In genomic region chr4:99351487-99351886, GRCh38 we compare ENCODE assay signal across 18 cellular contexts. TPM values are rescaled to one million over a fixed set of nuclear protein-coding genes. Genes with fewer than 3 reads are reported as not detected.
A peak's percentile ranks its signal among the peaks of the same experiment; 100 is the strongest.
DNase-seq lines count a peak whose midpoint lies in the region; ATAC-seq, FAIRE-seq and TF ChIP-seq lines count a peak whose summit lies in the region.
"Had no signal": no experiment of that assay in that cellular context is flagged by ENCODE, and none has a peak within 500 bp of the region (broad histone marks: within the 10 kb centered on the region; RNA-seq: fewer than 3 reads in every experiment).

No MANE protein-coding gene starts in this region.

- H3K27ac ChIP-seq in liver (ENCODE audit: low read depth in 1 of 2, low read length in 2 of 2) (peak overlapping the region; percentile 70 to 80), HepG2 (ENCODE audit: extremely low read length, insufficient read depth, low read length) (no peak overlapping the region), right lobe of liver (peak overlapping the region in 2 of 3 donors; percentile 73 to 74), muscle layer of duodenum (ENCODE audit: low read length) (peak overlapping the region; percentile 49), transverse colon (peak overlapping the region in 3 of 4 donors; percentile 39 to 72 (median 66))
- H3K27ac ChIP-seq: BLaER1, GM23248 had no signal

- TF ChIP-seq CTCF in liver (IDR thresholded peaks at IDR 0.05; ENCODE audit: low read depth, low read length, missing input control) (no peak), HepG2 (CRISPR knock-in tag; IDR thresholded peaks at IDR 0.05) (no peak), right lobe of liver (IDR thresholded peaks at IDR 0.05) (no peak), transverse colon (IDR thresholded peaks at IDR 0.05) (no peak)

- TF ChIP-seq RAD21 in liver (IDR thresholded peaks at IDR 0.05) (no peak), HepG2 (CRISPR knock-in tag; IDR thresholded peaks at IDR 0.05) (no peak)

- no peaks in the 10 kb centered on the region for H3K79me2 ChIP-seq in HepG2 (ENCODE audit: insufficient read depth, low read length)

- H3K9me3 ChIP-seq in liver (ENCODE audit: control insufficient read depth in 4 of 4, low read length in 3 of 4): no peaks in the 10 kb centered on the region
- H3K9me3 ChIP-seq in HepG2 (ENCODE audit: low read length): no peaks in the 10 kb centered on the region
- H3K9me3 ChIP-seq in right lobe of liver: no peaks in the 10 kb centered on the region
- no peaks in the 10 kb centered on the region for H3K9me3 ChIP-seq in muscle layer of duodenum (ENCODE audit: control insufficient read depth in 1 of 2, low read length in 2 of 2)
- H3K9me3 ChIP-seq in transverse colon: no peaks in the 10 kb centered on the region
- H3K9me3 ChIP-seq: BLaER1, Caco-2 had no signal

- H3K4me3 ChIP-seq in liver (ENCODE audit: low read depth in 1 of 3, low read length in 3 of 3) (peak overlapping the region; percentile 41 to 77 (median 71)), HepG2 (replicated peaks in 1 of 3; ENCODE audit: insufficient read depth in 1 of 3, low read depth in 2 of 3, low read length in 3 of 3) (no peak overlapping the region), right lobe of liver (peak overlapping the region; percentile 10 to 59 (median 45)), muscle layer of duodenum (ENCODE audit: low read depth in 1 of 2, low read length in 2 of 2) (peak overlapping the region in 1 of 2 donors; percentile 52), transverse colon (peak overlapping the region in 3 of 4 donors; percentile 26 to 42 (median 27))
- H3K4me3 ChIP-seq: BLaER1, GM23248 had no signal

- in situ Hi-C loops in HepG2 (cut with HindIII; ENCODE audit: extremely low pct_ligation_motif_present, low pct_unique_long_range_greater_than_20kb): no loop called here
- in situ Hi-C loops in transverse colon (cut with MboI; ENCODE audit: low pct_ligation_motif_present in 1 of 4, low pct_unique_long_range_greater_than_20kb in 1 of 4, low sequenced_read_pairs in 3 of 4): no loop called here

- TF ChIP-seq POLR2A in HepG2 (IDR thresholded peaks at IDR 0.05; ENCODE audit: insufficient read depth in 1 of 2, low read depth in 2 of 2, low read length in 2 of 2) (no peak), right lobe of liver (IDR thresholded peaks at IDR 0.05) (no peak), transverse colon (IDR thresholded peaks at IDR 0.05) (no peak)

- DNase-seq in HepG2 (ENCODE audit: low spot score) (no peak), right lobe of liver (no peak), transverse colon (no peak), posterior cingulate gyrus (no peak)
- DNase-seq in stimulated activated CD4-positive, alpha-beta T cell treated with anti-CD3 and anti-CD28 coated beads, Interleukin-4, amount 100 ng/mL, for 1 hour: no peak
- DNase-seq in stimulated activated CD8-positive, alpha-beta memory T cell treated with anti-CD3 and anti-CD28 coated beads, Interleukin-4, amount 100 ng/mL, for 48 hours: no peak
- DNase-seq: 8988T; AML-193; Caco-2; CD8-positive, alpha-beta memory T cell; DMS 273 treated with DMSO at 0.1 percent for 48 hours; GM23248 had no signal

- intact Hi-C loops in HepG2 (cut with micrococcal nuclease; ENCODE audit: unreplicated experiment): no loop called here
- intact Hi-C loops in right lobe of liver (cut with DNase I): no loop called here
- intact Hi-C loops in transverse colon (cut with DNase I; ENCODE audit: low total_unique reads): no loop called here
- intact Hi-C loops in posterior cingulate gyrus (cut with DNase I): no loop called here

- H3K9ac ChIP-seq in liver (ENCODE audit: low read depth in 1 of 2, low read length in 2 of 2): peak overlapping the region; percentile 94 to 98
- H3K9ac ChIP-seq in HepG2 (ENCODE audit: insufficient read depth, low read depth, low read length): no peak overlapping the region
- H3K9ac ChIP-seq: BLaER1, GM23248 had no signal

- TF ChIP-seq EP300 in HepG2 (IDR thresholded peaks at IDR 0.05; ENCODE audit: low read depth in 2 of 2, low read length in 2 of 2) (no peak), HepG2 (CRISPR knock-in tag; IDR thresholded peaks at IDR 0.05; ENCODE audit: borderline replicate concordance) (no peak), transverse colon (IDR thresholded peaks at IDR 0.05; ENCODE audit: low read depth) (no peak)

- CTCF ChIA-PET in HepG2 (lab: Yijun Ruan, JAX; ENCODE audit: low intra/inter-chr PET ratio, low total read pairs): no interaction called here

- BruUV-seq in HepG2 (replicated peaks; lab: Mats Ljungman, UMichigan): no TSS peak

- H4K20me1 ChIP-seq in HepG2 (ENCODE audit: insufficient read depth, low read length): no peaks in the 10 kb centered on the region
- H4K20me1 ChIP-seq: BLaER1 had no signal

- H3K4me1 ChIP-seq in liver (ENCODE audit: control insufficient read depth in 4 of 4, insufficient read depth in 4 of 4, low read length in 3 of 4) (peaks cover 3 to 23% (median 11%) of the 10 kb centered on the region in 4 donors), HepG2 (ENCODE audit: insufficient read depth, low read length) (peaks cover 9% of the 10 kb centered on the region), right lobe of liver (peaks cover 0 to 18% (median 0%) of the 10 kb centered on the region in 4 donors), muscle layer of duodenum (ENCODE audit: control insufficient read depth in 1 of 2, insufficient read depth in 2 of 2, low read length in 2 of 2) (no peaks in the 10 kb centered on the region), transverse colon (peaks cover 5 to 18% (median 9%) of the 10 kb centered on the region in 4 donors)
- H3K4me1 ChIP-seq: BLaER1, Caco-2 had no signal

- no peak overlapping the region for H2AFZ ChIP-seq in HepG2 (ENCODE audit: low read length)
- H2AFZ ChIP-seq: GM23248 had no signal

- H3K27me3 ChIP-seq in liver (ENCODE audit: control insufficient read depth in 4 of 4, insufficient read depth in 4 of 4, low read length in 3 of 4): no peaks in the 10 kb centered on the region
- no peaks in the 10 kb centered on the region for H3K27me3 ChIP-seq in HepG2 (ENCODE audit: control insufficient read depth in 1 of 2, insufficient read depth in 2 of 2, low read length in 2 of 2)
- no peaks in the 10 kb centered on the region for H3K27me3 ChIP-seq in right lobe of liver
- H3K27me3 ChIP-seq in muscle layer of duodenum (ENCODE audit: low read depth, low read length): no peaks in the 10 kb centered on the region
- H3K27me3 ChIP-seq in transverse colon: no peaks in the 10 kb centered on the region
- H3K27me3 ChIP-seq: BLaER1 had no signal

- H3K36me3 ChIP-seq in liver (ENCODE audit: control insufficient read depth in 4 of 4, insufficient read depth in 3 of 4, low read depth in 1 of 4, low read length in 3 of 4) (peaks cover 2 to 11% (median 5%) of the 10 kb centered on the region in 4 donors), HepG2 (replicated peaks in 1 of 2; ENCODE audit: control insufficient read depth in 1 of 2, insufficient read depth in 2 of 2, low read length in 2 of 2) (no peaks in the 10 kb centered on the region), right lobe of liver (peaks cover 0 to 33% (median 3%) of the 10 kb centered on the region in 4 donors), muscle layer of duodenum (ENCODE audit: control insufficient read depth in 1 of 2, insufficient read depth in 2 of 2, low read length in 2 of 2) (peaks cover 0 to 6% of the 10 kb centered on the region in 2 donors), transverse colon (no peaks in the 10 kb centered on the region)
- H3K36me3 ChIP-seq: BLaER1 had no signal

- no peak for FAIRE-seq in HepG2 (lab: Jason Lieb, UNC)
- FAIRE-seq: H54 had no signal

- 31% methylated on average over 2 of the region's 2 CpGs for WGBS in liver
- WGBS in HepG2 (ENCODE audit: low lambda C conversion rate): 46% methylated on average over 2 of the region's 2 CpGs
- 30% methylated on average over 2 of the region's 2 CpGs for WGBS in right lobe of liver (ENCODE audit: insufficient coverage, low coverage, low lambda C conversion rate, missing lambda C conversion rate)
- WGBS in transverse colon (ENCODE audit: low coverage in 1 of 2), 2 donors: 47 to 50% methylated on average over 1 to 2 of the region's 2 CpGs

- no peak for ATAC-seq in HepG2
- peak in 3 of 4 donors; percentile 34 to 53 (median 46) for ATAC-seq in right lobe of liver
- ATAC-seq: HCT116 had no signal

- no peak overlapping the region for H3K4me2 ChIP-seq in HepG2 (ENCODE audit: low read depth, low read length)
- H3K4me2 ChIP-seq: BLaER1 had no signal

- POLR2A ChIA-PET in HepG2 (lab: Yijun Ruan, JAX): no interaction called here

RNA-seq across cellular contexts. Expression of gene ADH1C, which starts 1.1 kb away (rescaled TPM):
- total RNA-seq in liver: 10 to 100 TPM in 1 of 2 donors, under 1 TPM in 1; 0.84 to 74.3 TPM
- 100 to 1,000 TPM in 1 of 2 donors, 10 to 100 TPM in 1; 88.3 to 374 TPM for polyA plus RNA-seq in liver
- total RNA-seq in HepG2 (2016; rRNA removed; fragmentation: Illumina TruSeq; extraction: Trizol): not detected in 2 replicates
- not detected in 2 replicates for total RNA-seq in HepG2 (2016; cell fraction: cytosol; rRNA removed; fragmentation: Illumina TruSeq; extraction: Trizol; ENCODE audit: low read depth)
- not detected in 2 replicates for total RNA-seq in HepG2 (2016; cell fraction: insoluble cytoplasmic fraction; rRNA removed; fragmentation: Illumina TruSeq; extraction: Trizol)
- not detected in 2 replicates for total RNA-seq in HepG2 (2016; cell fraction: membrane; rRNA removed; fragmentation: Illumina TruSeq; extraction: Trizol)
- total RNA-seq in HepG2 (2016; cell fraction: nucleus; rRNA removed; fragmentation: Illumina TruSeq; extraction: Trizol): not detected in 2 replicates
- not detected in 2 replicates for polyA plus RNA-seq in HepG2 (2011; rRNA removed)
- not detected in 2 replicates for polyA plus RNA-seq in HepG2 (2011; cell fraction: cytosol; rRNA removed)
- polyA plus RNA-seq in HepG2 (2011; cell fraction: nucleus; rRNA removed): 0.21 TPM in 1 of 2 replicates, not detected in the other
- polyA plus RNA-seq in HepG2 (2012): 0.11 TPM in 2 replicates
- not detected in 2 replicates for polyA plus RNA-seq in HepG2 (2016; cell fraction: cytosol; fragmentation: Illumina TruSeq; extraction: Trizol; ENCODE audit: low read depth)
- polyA plus RNA-seq in HepG2 (2016; cell fraction: insoluble cytoplasmic fraction; fragmentation: Illumina TruSeq; extraction: Trizol; ENCODE audit: low read depth): not detected in 2 replicates
- not detected in 2 replicates for polyA plus RNA-seq in HepG2 (2016; cell fraction: membrane; fragmentation: Illumina TruSeq; extraction: Trizol; ENCODE audit: low read depth)
- polyA plus RNA-seq in HepG2 (2016; cell fraction: nucleus; fragmentation: Illumina TruSeq; extraction: Trizol; ENCODE audit: insufficient read depth, low read depth): not detected in 2 replicates
- not detected in 2 replicates for polyA minus RNA-seq in HepG2 (2011; rRNA and poly(A)+ RNA removed; ENCODE audit: low replicate concordance)
- not detected in 2 replicates for polyA minus RNA-seq in HepG2 (2011; cell fraction: cytosol; rRNA and poly(A)+ RNA removed)
- polyA minus RNA-seq in HepG2 (2011; cell fraction: nucleus; rRNA and poly(A)+ RNA removed): not detected in 2 replicates
- 100 to 1,000 TPM; 187 to 684 (median 490) TPM for total RNA-seq in right lobe of liver
- 100 to 1,000 TPM in 2 of 4 donors, 10 to 100 TPM in 2; 28.1 to 496 (median 231) TPM for total RNA-seq in transverse colon
- total RNA-seq: CD8-positive, alpha-beta memory T cell; Daoy; GM23248 had no signal
- polyA plus RNA-seq: CD8-positive, alpha-beta memory T cell; GM23248 had no signal

RNA-seq across cellular contexts. Expression of gene ADH1B, which starts 30.3 kb away (rescaled TPM):
- total RNA-seq in liver: 1,000 to 10,000 TPM in 1 of 2 donors, 10 to 100 TPM in 1; 38.3 to 1,460 TPM
- 1,000 to 10,000 TPM in 1 of 2 donors, 100 to 1,000 TPM in 1; 658 to 1,163 TPM for polyA plus RNA-seq in liver
- 0.40 and 1.2 TPM in 2 replicates for total RNA-seq in HepG2 (2016; rRNA removed; fragmentation: Illumina TruSeq; extraction: Trizol)
- total RNA-seq in HepG2 (2016; cell fraction: cytosol; rRNA removed; fragmentation: Illumina TruSeq; extraction: Trizol; ENCODE audit: low read depth): not detected in 2 replicates
- 0.69 and 1.5 TPM in 2 replicates for total RNA-seq in HepG2 (2016; cell fraction: insoluble cytoplasmic fraction; rRNA removed; fragmentation: Illumina TruSeq; extraction: Trizol)
- 0.31 TPM in 1 of 2 replicates, not detected in the other for total RNA-seq in HepG2 (2016; cell fraction: membrane; rRNA removed; fragmentation: Illumina TruSeq; extraction: Trizol)
- 0.31 and 0.37 TPM in 2 replicates for total RNA-seq in HepG2 (2016; cell fraction: nucleus; rRNA removed; fragmentation: Illumina TruSeq; extraction: Trizol)
- 0.05 TPM in 1 of 2 replicates, not detected in the other for polyA plus RNA-seq in HepG2 (2011; rRNA removed)
- polyA plus RNA-seq in HepG2 (2011; cell fraction: cytosol; rRNA removed): 0.03 TPM in 1 of 2 replicates, not detected in the other
- polyA plus RNA-seq in HepG2 (2011; cell fraction: nucleus; rRNA removed): not detected in 2 replicates
- not detected in 2 replicates for polyA plus RNA-seq in HepG2 (2012)
- 0.06 and 0.07 TPM in 2 replicates for polyA plus RNA-seq in HepG2 (2016; cell fraction: cytosol; fragmentation: Illumina TruSeq; extraction: Trizol; ENCODE audit: low read depth)
- polyA plus RNA-seq in HepG2 (2016; cell fraction: insoluble cytoplasmic fraction; fragmentation: Illumina TruSeq; extraction: Trizol; ENCODE audit: low read depth): 0.38 and 0.71 TPM in 2 replicates
- polyA plus RNA-seq in HepG2 (2016; cell fraction: membrane; fragmentation: Illumina TruSeq; extraction: Trizol; ENCODE audit: low read depth): 0.08 TPM in 1 of 2 replicates, not detected in the other
- 0.35 and 0.72 TPM in 2 replicates for polyA plus RNA-seq in HepG2 (2016; cell fraction: nucleus; fragmentation: Illumina TruSeq; extraction: Trizol; ENCODE audit: insufficient read depth, low read depth)
- not detected in 2 replicates for polyA minus RNA-seq in HepG2 (2011; rRNA and poly(A)+ RNA removed; ENCODE audit: low replicate concordance)
- polyA minus RNA-seq in HepG2 (2011; cell fraction: cytosol; rRNA and poly(A)+ RNA removed): not detected in 2 replicates
- polyA minus RNA-seq in HepG2 (2011; cell fraction: nucleus; rRNA and poly(A)+ RNA removed): not detected in 2 replicates
- 1,000 to 10,000 TPM in 3 of 6 experiments, 100 to 1,000 TPM in 3; 531 to 4,444 (median 1,842) TPM for total RNA-seq in right lobe of liver
- 100 to 1,000 TPM in 2 of 4 donors, 10 to 100 TPM in 2; 64.3 to 318 (median 114) TPM for total RNA-seq in transverse colon
- total RNA-seq: Caco-2; CD8-positive, alpha-beta memory T cell; Daoy; GM23248 had no signal
- polyA plus RNA-seq: CD8-positive, alpha-beta memory T cell had no signal

Comparison
In these comparisons a context has a peak if more than half of its experiments do, and no peak if none do; other contexts are left out.
1. H3K4me3 ChIP-seq: peak in liver (3 of 3), right lobe of liver (3 of 3) and transverse colon (3 of 4); none in HepG2 (0 of 3).
2. RNA of gene ADH1B, which starts 30.3 kb away (total RNA-seq): 531 to 4,444 TPM in right lobe of liver, 38.3 to 1,460 TPM in liver and 64.3 to 318 TPM in transverse colon; 0.31 to 1.5 TPM in HepG2; every median in the first group is over 10 times any median in the second.